Comparison of ENCODE assay signal across 8 cellular contexts in genomic region chr3:124565013-124565412, GRCh38.
A peak's percentile ranks its signal among the peaks of the same experiment; 100 is the strongest.
DNase-seq lines count a peak whose midpoint lies in the region; ATAC-seq and TF ChIP-seq lines count a peak whose summit lies in the region.

No MANE protein-coding gene starts in this region.

- ATAC-seq in GM21447 (IDR thresholded peaks at IDR 0.05; ENCODE audit: unreplicated experiment) = peak; percentile 58
- peak; percentile 70 to 86 for ATAC-seq in lower lobe of right lung
- ATAC-seq in HG03442 (IDR thresholded peaks at IDR 0.05; ENCODE audit: unreplicated experiment) = no peak

- peak overlapping the region in 10 of 59 donors; percentile 1 to 42 (median 20) for H3K4me3 ChIP-seq in dorsolateral prefrontal cortex
- no peak overlapping the region for H3K4me3 ChIP-seq in lower lobe of right lung

- H3K27ac Mint-ChIP-seq in activated CD4-positive, alpha-beta T cell treated with anti-CD3 and anti-CD28 coated beads, Interleukin-2, amount 10 ng/mL, durations not matched to agents 24 days and 14 days = no peak overlapping the region

- no peaks in the 10 kb centered on the region for H3K4me1 Mint-ChIP-seq in activated CD4-positive, alpha-beta T cell treated with anti-CD3 and anti-CD28 coated beads, Interleukin-2, amount 10 ng/mL, durations not matched to agents 24 days and 14 days

- no peak overlapping the region for H3K4me3 Mint-ChIP-seq in activated CD4-positive, alpha-beta T cell treated with anti-CD3 and anti-CD28 coated beads, Interleukin-2, amount 10 ng/mL, durations not matched to agents 24 days and 14 days

- H3K27me3 ChIP-seq in dorsolateral prefrontal cortex = no peaks in the 10 kb centered on the region
- no peaks in the 10 kb centered on the region for H3K27me3 ChIP-seq in lower lobe of right lung (ENCODE audit: low read depth)

- peak; percentile 30 for DNase-seq in AG09319 (ENCODE audit: extremely low read depth, low read depth)
- DNase-seq in NCI-H226 = peak; percentile 14
- peak; percentile 87 for DNase-seq in activated CD4-positive, alpha-beta T cell treated with anti-CD3 and anti-CD28 coated beads, Interleukin-2, amount 10 ng/mL, durations not matched to agents 24 days and 14 days
- DNase-seq in dorsolateral prefrontal cortex = peak; percentile 36 to 84 (median 76)
- DNase-seq in lower lobe of right lung = peak; percentile 58
- peak; percentile 15 for DNase-seq in stimulated activated CD8-positive, alpha-beta memory T cell treated with anti-CD3 and anti-CD28 coated beads, Interleukin-4, amount 100 ng/mL, for 24 hours (ENCODE audit: low read depth)

- no peaks in the 10 kb centered on the region for H3K9me3 ChIP-seq in lower lobe of right lung

- TF ChIP-seq CTCF in AG09319 (IDR thresholded peaks at IDR 0.05; ENCODE audit: low read depth, low read length) = peak; percentile 91
- peak; percentile 73 to 97 (median 93) for TF ChIP-seq CTCF in dorsolateral prefrontal cortex (IDR thresholded peaks at IDR 0.05 in 54 of 56, conservative IDR thresholded peaks at IDR 0.05 in 2 of 56; ENCODE audit: low read depth in 1 of 56, partially characterized antibody in 56 of 56)
- peak; percentile 90 for TF ChIP-seq CTCF in lower lobe of right lung (IDR thresholded peaks at IDR 0.05)

- no peaks in the 10 kb centered on the region for H3K36me3 Mint-ChIP-seq in activated CD4-positive, alpha-beta T cell treated with anti-CD3 and anti-CD28 coated beads, Interleukin-2, amount 10 ng/mL, durations not matched to agents 24 days and 14 days (ENCODE audit: low read depth)

- H3K27ac ChIP-seq in dorsolateral prefrontal cortex (peak overlapping the region in 15 of 59 donors; percentile 5 to 57 (median 22)), lower lobe of right lung (no peak overlapping the region)

- peaks cover 41% of the 10 kb centered on the region for H3K27me3 Mint-ChIP-seq in activated CD4-positive, alpha-beta T cell treated with anti-CD3 and anti-CD28 coated beads, Interleukin-2, amount 10 ng/mL, durations not matched to agents 24 days and 14 days

- peaks cover under 1% of the 10 kb centered on the region for H3K4me1 ChIP-seq in lower lobe of right lung

- intact Hi-C loops in activated CD4-positive, alpha-beta T cell treated with anti-CD3 and anti-CD28 coated beads, Interleukin-2, amount 10 ng/mL, durations not matched to agents 24 days and 14 days (cut with micrococcal nuclease) = loop anchor here (1.0 kb wide), 1 partner anchor 124 kb away; no protein-coding TSS in a partner anchor
- intact Hi-C loops in dorsolateral prefrontal cortex (cut with DNase I) (loop anchor here (2.0 kb wide), 1 partner anchor 124 kb away; no protein-coding TSS in a partner anchor), lower lobe of right lung (cut with DNase I) (loop anchor here (10.0 kb wide), 1 partner anchor 120 kb away; no protein-coding TSS in a partner anchor)

- H3K36me3 ChIP-seq in lower lobe of right lung = no peaks in the 10 kb centered on the region

- H3K9me3 Mint-ChIP-seq in activated CD4-positive, alpha-beta T cell treated with anti-CD3 and anti-CD28 coated beads, Interleukin-2, amount 10 ng/mL, durations not matched to agents 24 days and 14 days = no peaks in the 10 kb centered on the region

Comparison
In these comparisons a context has a peak if more than half of its experiments do, and no peak if none do; other contexts are left out.
1. DNase-seq: peak in every context shown above with its lines; median percentile 87 in activated CD4-positive, alpha-beta T cell treated with anti-CD3 and anti-CD28 coated beads, Interleukin-2, amount 10 ng/mL, durations not matched to agents 24 days and 14 days; 76 in dorsolateral prefrontal cortex; 58 in lower lobe of right lung; 30 in AG09319; 15 in stimulated activated CD8-positive, alpha-beta memory T cell treated with anti-CD3 and anti-CD28 coated beads, Interleukin-4, amount 100 ng/mL, for 24 hours; 14 in NCI-H226.